17 cellular contexts compared by ENCODE assay signal in genomic region chr1:201108614-201109013, GRCh38. TPM values are rescaled to one million over a fixed set of nuclear protein-coding genes. Genes with fewer than 3 reads are reported as not detected.
A peak's percentile ranks its signal among the peaks of the same experiment; 100 is the strongest.
DNase-seq lines count a peak whose midpoint lies in the region; ATAC-seq and TF ChIP-seq lines count a peak whose summit lies in the region.
"Had no signal": no experiment of that assay in that cellular context is flagged by ENCODE, and none has a peak within 500 bp of the region (broad histone marks: within the 10 kb centered on the region; RNA-seq: fewer than 3 reads in every experiment).

No MANE protein-coding gene starts in this region.

- no peaks in the 10 kb centered on the region for H3K9me3 Mint-ChIP-seq in HFFc6
- H3K9me3 Mint-ChIP-seq: activated naive CD8-positive, alpha-beta T cell treated with anti-CD3 and anti-CD28 coated beads for 36 hours; mesothelial cell of epicardium; stimulated activated naive CD8-positive, alpha-beta T cell treated with anti-CD3 and anti-CD28 coated beads, Interleukin-15, amount 100 ng/mL, for 72 hours had no signal

- H3K27me3 Mint-ChIP-seq in HFFc6 (ENCODE audit: insufficient read depth) = peaks cover 45% of the 10 kb centered on the region
- H3K27me3 Mint-ChIP-seq: activated naive CD8-positive, alpha-beta T cell treated with anti-CD3 and anti-CD28 coated beads for 36 hours; stimulated activated naive CD8-positive, alpha-beta T cell treated with anti-CD3 and anti-CD28 coated beads, Interleukin-15, amount 100 ng/mL, for 72 hours had no signal

- no peak overlapping the region for H3K4me3 Mint-ChIP-seq in HFFc6
- H3K4me3 Mint-ChIP-seq: activated naive CD8-positive, alpha-beta T cell treated with anti-CD3 and anti-CD28 coated beads for 36 hours; mesothelial cell of epicardium; stimulated activated naive CD8-positive, alpha-beta T cell treated with anti-CD3 and anti-CD28 coated beads, Interleukin-15, amount 100 ng/mL, for 72 hours had no signal

- H3K36me3 Mint-ChIP-seq in HFFc6 (ENCODE audit: low read depth) = no peaks in the 10 kb centered on the region
- H3K36me3 Mint-ChIP-seq: activated naive CD8-positive, alpha-beta T cell treated with anti-CD3 and anti-CD28 coated beads for 36 hours; mesothelial cell of epicardium had no signal

- TF ChIP-seq CTCF in HFFc6 (IDR thresholded peaks at IDR 0.05) = no peak

- no peak overlapping the region for H3K27ac Mint-ChIP-seq in HFFc6
- H3K27ac Mint-ChIP-seq: activated naive CD8-positive, alpha-beta T cell treated with anti-CD3 and anti-CD28 coated beads for 36 hours; mesothelial cell of epicardium; stimulated activated naive CD8-positive, alpha-beta T cell treated with anti-CD3 and anti-CD28 coated beads, Interleukin-15, amount 100 ng/mL, for 72 hours had no signal

- peak; percentile 69 for DNase-seq in COLO668 (lab: John Stamatoyannopoulos, UW; ENCODE audit: unreplicated experiment)
- DNase-seq in NCI-H1105 treated with DMSO at 0.1 percent for 48 hours (lab: John Stamatoyannopoulos, UW) = peak; percentile 40
- DNase-seq in NCI-H526 treated with DMSO at 0.1 percent for 48 hours (lab: John Stamatoyannopoulos, UW) = peak; percentile 42
- DNase-seq in left kidney (ENCODE audit: low read depth, low spot score) = peak; percentile 30
- no peak for DNase-seq in HT-29 (ENCODE audit: low spot score)
- DNase-seq in SIG-M5 treated with dmso at 0.1 percent for 504 hours (lab: John Stamatoyannopoulos, UW; ENCODE audit: unreplicated experiment) = no peak
- no peak for DNase-seq in HFFc6
- DNase-seq: activated naive CD8-positive, alpha-beta T cell treated with anti-CD3 and anti-CD28 coated beads for 36 hours; islet precursor cell; KG1; stimulated activated naive CD8-positive, alpha-beta T cell treated with anti-CD3 and anti-CD28 coated beads, Interleukin-15, amount 100 ng/mL, for 72 hours had no signal

- H3K4me1 Mint-ChIP-seq in HFFc6 (ENCODE audit: low read depth) = no peaks in the 10 kb centered on the region
- H3K4me1 Mint-ChIP-seq: activated naive CD8-positive, alpha-beta T cell treated with anti-CD3 and anti-CD28 coated beads for 36 hours; mesothelial cell of epicardium; stimulated activated naive CD8-positive, alpha-beta T cell treated with anti-CD3 and anti-CD28 coated beads, Interleukin-15, amount 100 ng/mL, for 72 hours had no signal

- ATAC-seq in HG03039 (IDR thresholded peaks at IDR 0.05; ENCODE audit: unreplicated experiment) = no peak
- ATAC-seq: activated CD4-positive, CD25-positive, alpha-beta regulatory T cell treated with anti-CD3 and anti-CD28 coated beads, Interleukin-2, amount 50 U/mL, for 24 hours; gastroesophageal sphincter; pancreas; stimulated activated naive CD8-positive, alpha-beta T cell treated with anti-CD3 and anti-CD28 coated beads, Interleukin-15, amount 100 ng/mL, for 72 hours had no signal

RNA-seq across cellular contexts. Expression of gene CACNA1S, which starts 3.6 kb away (rescaled TPM):
- not detected in 2 replicates for total RNA-seq in HT-29 (2014; rRNA removed; shearing (Covaris generic))
- total RNA-seq in HFFc6 (2021; fragmentation: NEBNext Ultra II Directional; extraction: Animal tissue kit (Norgen Biotek cat#: 25700)) = not detected
- total RNA-seq: activated naive CD8-positive, alpha-beta T cell treated with anti-CD3 and anti-CD28 coated beads for 36 hours; gastroesophageal sphincter; mesothelial cell of epicardium; NCI-H460; pancreas had no signal

RNA-seq across cellular contexts. Expression of gene ASCL5, which starts 18.4 kb away (rescaled TPM):
- not detected in 2 replicates for total RNA-seq in HT-29 (2014; rRNA removed; shearing (Covaris generic))
- not detected for total RNA-seq in HFFc6 (2021; fragmentation: NEBNext Ultra II Directional; extraction: Animal tissue kit (Norgen Biotek cat#: 25700))
- total RNA-seq: gastroesophageal sphincter, mesothelial cell of epicardium had no signal

RNA-seq across cellular contexts. Expression of gene TMEM9, which starts 45.7 kb away (rescaled TPM):
- 140 and 141 TPM in 2 replicates for total RNA-seq in HT-29 (2014; rRNA removed; shearing (Covaris generic))
- 10 to 100 TPM; 60.3 to 72.7 (median 64.9) TPM for total RNA-seq in HFFc6 (2021; fragmentation: NEBNext Ultra II Directional; extraction: Animal tissue kit (Norgen Biotek cat#: 25700))

Comparison
In these comparisons a context has a peak if more than half of its experiments do, and no peak if none do; other contexts are left out.
1. DNase-seq: peak in COLO668 (single experiment), NCI-H1105 treated with DMSO at 0.1 percent for 48 hours (single experiment), NCI-H526 treated with DMSO at 0.1 percent for 48 hours (single experiment) and left kidney (single experiment); none in HT-29 (single experiment), SIG-M5 treated with dmso at 0.1 percent for 504 hours (single experiment) and HFFc6 (single experiment).